ENCODE assay signal across 35 cellular contexts in the genomic region with DNA sequence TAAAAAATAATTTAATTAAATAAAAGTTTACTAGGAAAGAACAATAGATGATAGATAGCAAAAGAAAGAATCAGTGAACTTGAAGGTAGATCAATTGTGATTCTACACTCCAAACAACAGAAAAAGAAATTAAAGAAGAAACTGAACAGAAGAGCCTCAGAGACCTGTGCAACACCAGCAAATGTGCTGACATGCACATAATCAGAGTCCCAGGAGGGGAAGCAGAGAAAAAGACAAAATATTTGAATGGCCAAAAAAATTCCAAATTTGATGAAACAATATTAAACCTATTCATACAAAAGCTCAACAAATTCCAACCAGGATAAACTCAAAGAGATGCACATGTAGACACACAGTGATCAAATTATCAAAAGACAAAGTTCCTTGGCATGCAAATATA.
"Had no signal": no experiment of that assay in that cellular context is flagged by ENCODE, and none has a peak within 500 bp of the region (broad histone marks: within the 10 kb centered on the region; RNA-seq: fewer than 3 reads in every experiment).

No MANE protein-coding gene starts in this region.

- H3K9me3 ChIP-seq: MG63 had no signal

- H3K36me3 ChIP-seq: MG63 had no signal

- DNase-seq: Karpas-422, Kasumi-1, MG63, MM.1S, MV-4-11, NCI-H1048, NCI-H1092, NCI-H1092 treated with DMSO at 0.1 percent for 48 hours, NCI-H1105, NCI-H1105 treated with DMSO at 0.1 percent for 48 hours, NCI-H1417, NCI-H1417 treated with DMSO at 0.1 percent for 48 hours, NCI-H1436, NCI-H1436 treated with DMSO at 0.1 percent for 48 hours, NCI-H146, NCI-H1694, NCI-H1694 treated with DMSO at 0.1 percent for 48 hours, NCI-H187, NCI-H187 treated with DMSO at 0.1 percent for 48 hours, NCI-H1930, NCI-H2029, NCI-H2029 treated with DMSO at 0.1 percent for 48 hours, NCI-H2081, NCI-H2081 treated with DMSO at 0.1 percent for 48 hours, NCI-H2107, NCI-H2171, NCI-H2171 treated with DMSO at 0.1 percent for 48 hours, NCI-H2227 treated with DMSO at 0.1 percent for 48 hours, NCI-H226, NCI-H345, NCI-H446, NCI-H446 treated with DMSO at 0.1 percent for 48 hours, NCI-H510A, NCI-H510A treated with DMSO at 0.1 percent for 48 hours, NCI-H524 had no signal

- H3K4me3 ChIP-seq: MG63 had no signal

- H3K27me3 ChIP-seq: MG63 had no signal
